ENCODE assay signal across 16 cellular contexts in the genomic region with DNA sequence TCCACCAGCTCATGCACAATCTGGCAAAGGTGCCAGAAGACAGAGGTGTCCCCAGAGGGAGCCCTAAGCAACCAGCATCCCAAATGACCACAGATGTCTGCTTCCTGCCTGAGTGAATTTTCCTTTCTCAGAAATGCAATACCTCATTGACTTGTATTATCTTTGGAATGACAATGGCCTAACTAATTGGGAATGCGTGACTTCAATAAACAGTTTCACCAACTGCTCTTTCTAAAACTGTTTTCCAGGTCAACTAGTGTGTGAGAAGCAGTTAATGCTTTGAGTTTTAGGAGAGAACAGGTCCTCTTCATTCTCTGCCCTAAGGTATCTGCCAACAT.
DNase-seq lines count a peak whose midpoint lies in the region; ATAC-seq and TF ChIP-seq lines count a peak whose summit lies in the region.
"Had no signal": no experiment of that assay in that cellular context is flagged by ENCODE, and none has a peak within 500 bp of the region (broad histone marks: within the 10 kb centered on the region; RNA-seq: fewer than 3 reads in every experiment).

No MANE protein-coding gene starts in this region.

- intact Hi-C loops in left colon (cut with DNase I, micrococcal nuclease): no loop called here

- DNase-seq in AG08395 (ENCODE audit: low spot score) (peak; percentile 89), GM20000 (ENCODE audit: low spot score) (no peak), astrocyte of the cerebellum (ENCODE audit: low read depth) (peak; percentile 87), kidney glomerular epithelial cell (lab: John Stamatoyannopoulos, UW) (peak; percentile 8), NCI-H1930 (lab: John Stamatoyannopoulos, UW) (no peak), left colon (no peak), NCI-H510A treated with DMSO at 0.1 percent for 48 hours (lab: John Stamatoyannopoulos, UW) (no peak), germinal center (ENCODE audit: low spot score) (no peak)
- DNase-seq: activated naive CD4-positive, alpha-beta T cell treated with anti-CD3 and anti-CD28 coated beads, Interleukin-2, amount 50 U/mL, for 16 hours; foreskin melanocyte; H9; islet precursor cell; SIG-M5; stimulated activated CD4-positive, alpha-beta T cell treated with anti-CD3 and anti-CD28 coated beads, Interleukin-4, amount 100 ng/mL, for 1 hour had no signal

- H3K4me3 ChIP-seq in astrocyte of the cerebellum (ENCODE audit: low read depth, low read length): no peak overlapping the region
- H3K4me3 ChIP-seq: BLaER1 had no signal

- no peak for ATAC-seq in left colon
- ATAC-seq: stimulated activated effector memory CD8-positive, alpha-beta T cell treated with anti-CD3 and anti-CD28 coated beads, Interleukin-12 subunit alpha, Interleukin-12 subunit beta, amount 100 ng/mL, for 72 hours had no signal

- TF ChIP-seq CTCF in GM20000 (IDR thresholded peaks at IDR 0.05; ENCODE audit: extremely low read depth, missing control alignments) (peak; percentile 7), astrocyte of the cerebellum (IDR thresholded peaks at IDR 0.05; ENCODE audit: low read depth, low read length, missing control alignments) (peak; percentile 23)

- in situ Hi-C loops in astrocyte of the cerebellum (cut with HindIII; ENCODE audit: low sequenced_read_pairs): no loop called here

Comparison
In these comparisons a context has a peak if more than half of its experiments do, and no peak if none do; other contexts are left out.
1. DNase-seq: peak in AG08395 (single experiment), astrocyte of the cerebellum (single experiment) and kidney glomerular epithelial cell (single experiment); none in GM20000 (single experiment), NCI-H1930 (0 of 2), left colon (0 of 2), NCI-H510A treated with DMSO at 0.1 percent for 48 hours (single experiment) and germinal center (single experiment).